1 cellular context compared by ENCODE assay signal in the genomic region with DNA sequence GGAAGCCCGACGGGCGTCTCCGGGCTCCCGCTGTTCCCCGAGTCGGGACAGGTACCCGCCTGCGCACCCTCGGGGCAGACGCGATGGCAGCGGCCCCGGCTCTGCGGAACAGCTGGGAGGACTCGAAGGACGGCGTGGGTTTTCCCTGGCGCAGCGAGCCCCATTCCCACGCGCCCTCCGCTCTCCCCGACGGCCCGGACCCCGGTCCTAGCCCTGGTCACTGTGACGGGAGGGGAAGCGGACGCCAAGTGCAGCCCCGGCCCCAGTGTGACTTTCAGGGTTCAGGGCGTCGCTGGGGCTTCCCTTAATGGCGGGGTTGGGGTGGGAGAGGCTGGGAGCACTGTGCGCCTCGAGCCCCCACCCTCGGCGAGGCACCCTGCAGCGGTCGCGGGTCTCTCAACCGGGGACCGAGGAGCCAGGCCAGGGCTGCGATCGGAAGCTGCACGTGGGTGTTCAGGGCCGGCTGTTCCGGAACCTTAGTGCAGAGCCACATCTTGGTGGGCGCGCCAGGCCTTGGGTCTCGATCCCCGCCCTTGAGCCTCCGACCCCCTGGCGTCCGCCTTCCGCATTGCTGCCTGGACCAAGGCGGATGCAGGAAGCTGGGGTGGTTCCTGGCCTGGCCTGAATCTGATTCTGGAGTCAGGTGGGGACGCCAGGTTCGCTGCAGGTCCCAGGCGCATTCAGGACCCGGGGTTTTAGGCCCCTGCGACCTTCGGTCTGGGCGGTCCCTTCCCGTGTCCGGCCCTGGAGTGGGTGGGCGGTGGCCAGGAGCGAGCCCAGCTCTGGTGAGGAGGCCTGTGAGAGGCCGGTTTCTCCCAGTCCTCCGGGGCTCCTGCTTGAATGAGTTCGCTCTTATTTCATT.
TF ChIP-seq lines count a peak whose summit lies in the region.

No MANE protein-coding gene starts in this region.

TF ChIP-seq in SK-N-SH, 30 proteins besides CTCF, POLR2A, EP300 and RAD21 (continued from another document):
- TF ChIP-seq ZBTB33 (IDR thresholded peaks at IDR 0.05; ENCODE audit: borderline replicate concordance, low read depth), result no peak
- no peak for TF ChIP-seq MXI1 (IDR thresholded peaks at IDR 0.05; ENCODE audit: low read depth, low read length)
- no peak for TF ChIP-seq RFX5 (IDR thresholded peaks at IDR 0.05; ENCODE audit: low read length)
- no peak for TF ChIP-seq GABPA (IDR thresholded peaks at IDR 0.05; ENCODE audit: low read depth)
- no peak for TF ChIP-seq NRF1 (IDR thresholded peaks at IDR 0.05; ENCODE audit: low read depth, low read length)
- no peak for TF ChIP-seq GATA2 (CRISPR knock-in tag; IDR thresholded peaks at IDR 0.05)
- no peak for TF ChIP-seq SIN3A (IDR thresholded peaks at IDR 0.05; ENCODE audit: borderline replicate concordance, low read depth, low read length)
- TF ChIP-seq NFIC (IDR thresholded peaks at IDR 0.05; ENCODE audit: borderline replicate concordance), result no peak
- TF ChIP-seq FOXJ3 (CRISPR knock-in tag; IDR thresholded peaks at IDR 0.05), result no peak
- TF ChIP-seq TAF1 (IDR thresholded peaks at IDR 0.05; ENCODE audit: borderline replicate concordance, low read depth, low read length), result no peak
- TF ChIP-seq, protein P1, sequence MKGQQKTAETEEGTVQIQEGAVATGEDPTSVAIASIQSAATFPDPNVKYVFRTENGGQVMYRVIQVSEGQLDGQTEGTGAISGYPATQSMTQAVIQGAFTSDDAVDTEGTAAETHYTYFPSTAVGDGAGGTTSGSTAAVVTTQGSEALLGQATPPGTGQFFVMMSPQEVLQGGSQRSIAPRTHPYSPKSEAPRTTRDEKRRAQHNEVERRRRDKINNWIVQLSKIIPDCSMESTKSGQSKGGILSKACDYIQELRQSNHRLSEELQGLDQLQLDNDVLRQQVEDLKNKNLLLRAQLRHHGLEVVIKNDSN (IDR thresholded peaks at IDR 0.05; ENCODE audit: borderline replicate concordance, low read depth), result no peak
- no peak for TF ChIP-seq MAX (IDR thresholded peaks at IDR 0.05; ENCODE audit: low read depth)
- no peak for TF ChIP-seq FOXM1 (IDR thresholded peaks at IDR 0.05; ENCODE audit: low read depth)
- TF ChIP-seq, protein P2, sequence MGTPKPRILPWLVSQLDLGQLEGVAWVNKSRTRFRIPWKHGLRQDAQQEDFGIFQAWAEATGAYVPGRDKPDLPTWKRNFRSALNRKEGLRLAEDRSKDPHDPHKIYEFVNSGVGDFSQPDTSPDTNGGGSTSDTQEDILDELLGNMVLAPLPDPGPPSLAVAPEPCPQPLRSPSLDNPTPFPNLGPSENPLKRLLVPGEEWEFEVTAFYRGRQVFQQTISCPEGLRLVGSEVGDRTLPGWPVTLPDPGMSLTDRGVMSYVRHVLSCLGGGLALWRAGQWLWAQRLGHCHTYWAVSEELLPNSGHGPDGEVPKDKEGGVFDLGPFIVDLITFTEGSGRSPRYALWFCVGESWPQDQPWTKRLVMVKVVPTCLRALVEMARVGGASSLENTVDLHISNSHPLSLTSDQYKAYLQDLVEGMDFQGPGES (IDR thresholded peaks at IDR 0.05; ENCODE audit: low read depth, low read length), result no peak
